2 cellular contexts compared by ENCODE assay signal in the genomic region with DNA sequence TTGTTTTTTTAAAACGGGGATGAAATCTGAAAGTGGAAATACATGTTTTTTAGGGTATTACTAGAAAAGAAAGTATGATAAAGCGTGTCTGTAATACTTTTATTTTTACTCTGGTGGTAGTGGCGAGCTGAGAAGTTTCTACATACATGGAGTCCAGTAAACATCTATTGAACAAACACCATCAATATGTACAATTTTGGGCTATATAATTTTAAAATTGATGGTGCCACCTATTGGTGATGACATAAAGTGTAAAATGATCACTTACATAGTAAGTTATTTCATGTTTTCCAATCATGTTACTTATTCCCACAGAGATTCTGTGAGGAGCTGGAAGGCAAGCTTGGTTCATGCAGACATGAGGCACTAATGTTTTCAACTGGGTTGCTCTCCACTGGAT.
TF ChIP-seq lines count a peak whose summit lies in the region.

No MANE protein-coding gene starts in this region.

TF ChIP-seq in A549, 52 proteins besides CTCF, POLR2A, EP300 and RAD21:
- TF ChIP-seq HEYL (CRISPR knock-in tag; IDR thresholded peaks at IDR 0.05) (no peak), RCOR1 (IDR thresholded peaks at IDR 0.05; ENCODE audit: low read depth, low read length) (no peak), MAZ (IDR thresholded peaks at IDR 0.05; ENCODE audit: borderline replicate concordance, low read depth, low read length) (no peak), RFX5 (IDR thresholded peaks at IDR 0.05) (no peak), SMC3 (IDR thresholded peaks at IDR 0.05) (peak; percentile 70), CBX8 (IDR thresholded peaks at IDR 0.05) (no peak)

TF ChIP-seq in endothelial cell of umbilical vein, 7 proteins besides CTCF, POLR2A, EP300 and RAD21:
- TF ChIP-seq EZH2 (IDR thresholded peaks at IDR 0.05; ENCODE audit: borderline replicate concordance, low read depth, low read length, severe bottlenecking) (no peak), MYC (IDR thresholded peaks at IDR 0.05; ENCODE audit: low read depth, low read length) (no peak)
